In genomic region chr17:80498242-80498919, GRCh38 we compare ENCODE assay signal across 1 cellular context.
A peak's percentile ranks its signal among the peaks of the same experiment; 100 is the strongest.
TF ChIP-seq lines count a peak whose summit lies in the region.

No MANE protein-coding gene starts in this region.

TF ChIP-seq in HepG2, 621 proteins besides CTCF, POLR2A, EP300 and RAD21 (continued from another document):
- TF ChIP-seq, protein P1, sequence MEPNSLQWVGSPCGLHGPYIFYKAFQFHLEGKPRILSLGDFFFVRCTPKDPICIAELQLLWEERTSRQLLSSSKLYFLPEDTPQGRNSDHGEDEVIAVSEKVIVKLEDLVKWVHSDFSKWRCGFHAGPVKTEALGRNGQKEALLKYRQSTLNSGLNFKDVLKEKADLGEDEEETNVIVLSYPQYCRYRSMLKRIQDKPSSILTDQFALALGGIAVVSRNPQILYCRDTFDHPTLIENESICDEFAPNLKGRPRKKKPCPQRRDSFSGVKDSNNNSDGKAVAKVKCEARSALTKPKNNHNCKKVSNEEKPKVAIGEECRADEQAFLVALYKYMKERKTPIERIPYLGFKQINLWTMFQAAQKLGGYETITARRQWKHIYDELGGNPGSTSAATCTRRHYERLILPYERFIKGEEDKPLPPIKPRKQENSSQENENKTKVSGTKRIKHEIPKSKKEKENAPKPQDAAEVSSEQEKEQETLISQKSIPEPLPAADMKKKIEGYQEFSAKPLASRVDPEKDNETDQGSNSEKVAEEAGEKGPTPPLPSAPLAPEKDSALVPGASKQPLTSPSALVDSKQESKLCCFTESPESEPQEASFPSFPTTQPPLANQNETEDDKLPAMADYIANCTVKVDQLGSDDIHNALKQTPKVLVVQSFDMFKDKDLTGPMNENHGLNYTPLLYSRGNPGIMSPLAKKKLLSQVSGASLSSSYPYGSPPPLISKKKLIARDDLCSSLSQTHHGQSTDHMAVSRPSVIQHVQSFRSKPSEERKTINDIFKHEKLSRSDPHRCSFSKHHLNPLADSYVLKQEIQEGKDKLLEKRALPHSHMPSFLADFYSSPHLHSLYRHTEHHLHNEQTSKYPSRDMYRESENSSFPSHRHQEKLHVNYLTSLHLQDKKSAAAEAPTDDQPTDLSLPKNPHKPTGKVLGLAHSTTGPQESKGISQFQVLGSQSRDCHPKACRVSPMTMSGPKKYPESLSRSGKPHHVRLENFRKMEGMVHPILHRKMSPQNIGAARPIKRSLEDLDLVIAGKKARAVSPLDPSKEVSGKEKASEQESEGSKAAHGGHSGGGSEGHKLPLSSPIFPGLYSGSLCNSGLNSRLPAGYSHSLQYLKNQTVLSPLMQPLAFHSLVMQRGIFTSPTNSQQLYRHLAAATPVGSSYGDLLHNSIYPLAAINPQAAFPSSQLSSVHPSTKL (CRISPR knock-in tag; IDR thresholded peaks at IDR 0.05), result 0 out of 2 replicates have a peak, but pooled peaks have one; percentile 9
- no peak for TF ChIP-seq ZSCAN9 (CRISPR knock-in tag; IDR thresholded peaks at IDR 0.05; ENCODE audit: borderline replicate concordance)
- 0 out of 2 replicates have a peak, but pooled peaks have one; percentile 3 for TF ChIP-seq ZBTB33 (CRISPR knock-in tag; IDR thresholded peaks at IDR 0.05)
- no peak for TF ChIP-seq ZNF329 (CRISPR knock-in tag; IDR thresholded peaks at IDR 0.05; ENCODE audit: low read depth)
- TF ChIP-seq KDM2A (CRISPR knock-in tag; IDR thresholded peaks at IDR 0.05; ENCODE audit: borderline replicate concordance, low read depth), result peak; percentile 53; the same call in 1 of the 2 replicates
- TF ChIP-seq CHD2 (IDR thresholded peaks at IDR 0.05; ENCODE audit: low read depth, low read length), result peak; percentile 85
- 0 out of 2 replicates have a peak, but pooled peaks have one; percentile 53 for TF ChIP-seq PITX1 (CRISPR knock-in tag; IDR thresholded peaks at IDR 0.05)
- TF ChIP-seq TBL1XR1 (IDR thresholded peaks at IDR 0.05; ENCODE audit: borderline replicate concordance, low read length, partially characterized antibody), result no peak
- peak; percentile 54 for TF ChIP-seq ZNF646 (CRISPR knock-in tag; IDR thresholded peaks at IDR 0.05)
- peak; percentile 43; the same call in 1 of the 2 replicates for TF ChIP-seq YEATS4 (CRISPR knock-in tag; IDR thresholded peaks at IDR 0.05; ENCODE audit: borderline replicate concordance)
- TF ChIP-seq ARNT2 (CRISPR knock-in tag; IDR thresholded peaks at IDR 0.05; ENCODE audit: low read depth), result 0 out of 2 replicates have a peak, but pooled peaks have one; percentile 47
- TF ChIP-seq NR1H2 (CRISPR knock-in tag; IDR thresholded peaks at IDR 0.05; ENCODE audit: borderline replicate concordance, low read depth), result 0 out of 2 replicates have a peak, but pooled peaks have one; percentile 23
- TF ChIP-seq, protein P2, sequence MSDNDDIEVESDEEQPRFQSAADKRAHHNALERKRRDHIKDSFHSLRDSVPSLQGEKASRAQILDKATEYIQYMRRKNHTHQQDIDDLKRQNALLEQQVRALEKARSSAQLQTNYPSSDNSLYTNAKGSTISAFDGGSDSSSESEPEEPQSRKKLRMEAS (IDR thresholded peaks at IDR 0.05), result peak; percentile 63
- peak; percentile 43; the same call in 1 of the 2 replicates for TF ChIP-seq ETV5 (CRISPR knock-in tag; IDR thresholded peaks at IDR 0.05; ENCODE audit: borderline replicate concordance)
- TF ChIP-seq THAP7 (CRISPR knock-in tag; IDR thresholded peaks at IDR 0.05), result peak; percentile 67; the same call in 1 of the 2 replicates
- no peak for TF ChIP-seq ZIK1 (CRISPR knock-in tag; IDR thresholded peaks at IDR 0.05; ENCODE audit: borderline replicate concordance, low read depth)
- TF ChIP-seq ZNF777 (CRISPR knock-in tag; IDR thresholded peaks at IDR 0.05), result 0 out of 2 replicates have a peak, but pooled peaks have one; percentile 63
- 0 out of 2 replicates have a peak, but pooled peaks have one; percentile 17 for TF ChIP-seq KLF13 (CRISPR knock-in tag; IDR thresholded peaks at IDR 0.05)
- TF ChIP-seq BCL3 (CRISPR knock-in tag; IDR thresholded peaks at IDR 0.05), result peak; percentile 44; the same call in 1 of the 2 replicates
- TF ChIP-seq YY1 (IDR thresholded peaks at IDR 0.05; ENCODE audit: insufficient read depth, insufficient replicate concordance, low read depth, low read length), result peak; percentile 39
- no peak for TF ChIP-seq SOX6 (IDR thresholded peaks at IDR 0.05)
- 0 out of 2 replicates have a peak, but pooled peaks have one; percentile 8 for TF ChIP-seq SOX6 (CRISPR knock-in tag; IDR thresholded peaks at IDR 0.05)
- no peak for TF ChIP-seq ZFAT (CRISPR knock-in tag; conservative IDR thresholded peaks at IDR 0.05)
- no peak for TF ChIP-seq SRF (IDR thresholded peaks at IDR 0.05; ENCODE audit: low read depth, low read length)
- TF ChIP-seq ZNF263 (CRISPR knock-in tag; IDR thresholded peaks at IDR 0.05), result peak; percentile 85
- TF ChIP-seq PHF20 (CRISPR knock-in tag; IDR thresholded peaks at IDR 0.05), result 0 out of 2 replicates have a peak, but pooled peaks have one; percentile 36
- no peak for TF ChIP-seq RXRA (CRISPR knock-in tag; IDR thresholded peaks at IDR 0.05)
- TF ChIP-seq FOXA1 (IDR thresholded peaks at IDR 0.05), result 0 out of 2 replicates have a peak, but pooled peaks have one; percentile 0
- no peak for TF ChIP-seq FOXA1 (CRISPR knock-in tag; IDR thresholded peaks at IDR 0.05)
- 0 out of 2 replicates have a peak, but pooled peaks have one; percentile 33 for TF ChIP-seq ZNF546 (CRISPR knock-in tag; conservative IDR thresholded peaks at IDR 0.05)
- peak; percentile 14; the same call in 1 of the 2 replicates for TF ChIP-seq ZNF292 (CRISPR knock-in tag; IDR thresholded peaks at IDR 0.05; ENCODE audit: borderline replicate concordance, low read depth)
